23 cellular contexts compared by ENCODE assay signal in the genomic region with DNA sequence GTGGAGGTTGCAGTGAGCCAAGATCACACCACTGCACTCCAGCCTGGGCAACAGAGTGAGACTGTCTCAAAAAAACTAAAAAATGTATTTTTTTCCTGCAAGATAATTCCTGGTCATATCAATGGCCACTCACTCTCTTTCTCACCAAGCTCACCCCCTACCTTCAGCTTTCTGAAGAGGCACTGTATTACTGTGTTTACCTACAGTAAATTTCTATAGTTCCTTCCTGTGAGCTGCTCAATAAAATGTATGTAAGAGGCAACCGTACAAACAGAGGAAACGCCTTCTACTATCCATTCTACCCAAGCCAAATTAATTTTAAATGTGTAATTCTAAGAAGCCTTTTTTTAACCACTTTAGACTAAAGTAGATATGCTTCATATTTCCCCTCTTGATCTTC.
A peak's percentile ranks its signal among the peaks of the same experiment; 100 is the strongest.
DNase-seq lines count a peak whose midpoint lies in the region; ATAC-seq and TF ChIP-seq lines count a peak whose summit lies in the region.
"Had no signal": no experiment of that assay in that cellular context is flagged by ENCODE, and none has a peak within 500 bp of the region (broad histone marks: within the 10 kb centered on the region; RNA-seq: fewer than 3 reads in every experiment).

No MANE protein-coding gene starts in this region.

- no peak overlapping the region for H2BK15ac ChIP-seq in neuronal stem cell (ENCODE audit: low read length)

- no peak for TF ChIP-seq POLR2A in upper lobe of left lung (IDR thresholded peaks at IDR 0.05)

- no peak overlapping the region for H3K27ac ChIP-seq in neuronal stem cell (replicated peaks; ENCODE audit: low read length)
- H3K27ac ChIP-seq in upper lobe of left lung = no peak overlapping the region
- H3K27ac ChIP-seq: BLaER1 had no signal

- H3K4me2 ChIP-seq in Loucy (ENCODE audit: low read depth, low read length, poor library complexity, severe bottlenecking) (peak overlapping the region; percentile 65), neuronal stem cell (ENCODE audit: insufficient read depth, low read length, poor library complexity, severe bottlenecking) (no peak overlapping the region)
- H3K4me2 ChIP-seq: BLaER1 had no signal

- no peak overlapping the region for H3K9ac ChIP-seq in Loucy (ENCODE audit: low read depth, low read length, poor library complexity, severe bottlenecking)
- no peak overlapping the region for H3K9ac ChIP-seq in neuronal stem cell (ENCODE audit: low read depth, low read length, poor library complexity)
- H3K9ac ChIP-seq: BLaER1 had no signal

- H2AFZ ChIP-seq in Loucy (ENCODE audit: low read length) (no peak overlapping the region), neuronal stem cell (ENCODE audit: low read length) (no peak overlapping the region)

- peak; percentile 29 for DNase-seq in NCI-H748 (lab: John Stamatoyannopoulos, UW; ENCODE audit: unreplicated experiment)
- DNase-seq in NCI-H748 treated with DMSO at 0.1 percent for 48 hours (lab: John Stamatoyannopoulos, UW) = no peak
- no peak for DNase-seq in mucosa of descending colon
- DNase-seq in neuronal stem cell (ENCODE audit: low spot score) = no peak
- DNase-seq in upper lobe of left lung = no peak
- DNase-seq: 8988T; ACHN; BE2C; C1 segment of cervical spinal cord; CD4-positive, alpha-beta memory T cell; CD4-positive, CD25-positive, alpha-beta regulatory T cell; CD8-positive, alpha-beta memory T cell; COR-L47; DMS 273 treated with DMSO at 0.1 percent for 48 hours; DMS153; DMS53; DMS79; DND-41; EL; GDM1 had no signal

- H4K8ac ChIP-seq in neuronal stem cell (ENCODE audit: low read depth, low read length) = no peak overlapping the region

- H2BK120ac ChIP-seq in neuronal stem cell (ENCODE audit: low read depth, low read length) = no peak overlapping the region

- H2BK5ac ChIP-seq in neuronal stem cell (ENCODE audit: low read length) = no peak overlapping the region

- peak; percentile 71 for ATAC-seq in mucosa of descending colon
- ATAC-seq in upper lobe of left lung (ENCODE audit: low FRiP score in 2 of 2) = no peak
- ATAC-seq: GM12878 had no signal

- H2BK12ac ChIP-seq in neuronal stem cell (ENCODE audit: low read length) = no peak overlapping the region

- peaks cover 18% of the 10 kb centered on the region for H4K20me1 ChIP-seq in Loucy (ENCODE audit: insufficient read depth, low read length, poor library complexity, severe bottlenecking)
- H4K20me1 ChIP-seq: BLaER1 had no signal

- no peak overlapping the region for H3K14ac ChIP-seq in neuronal stem cell (ENCODE audit: low read length)

- H3K4me3 ChIP-seq in Loucy (ENCODE audit: low read length, poor library complexity, severe bottlenecking) = no peak overlapping the region
- no peak overlapping the region for H3K4me3 ChIP-seq in mucosa of descending colon
- no peak overlapping the region for H3K4me3 ChIP-seq in neuronal stem cell (ENCODE audit: low read length in 2 of 2)
- no peak overlapping the region for H3K4me3 ChIP-seq in upper lobe of left lung
- H3K4me3 ChIP-seq: BLaER1, GM12878 had no signal

- H3K23ac ChIP-seq in neuronal stem cell (ENCODE audit: low read depth, low read length, poor library complexity) = no peak overlapping the region

- no peak overlapping the region for H4K91ac ChIP-seq in neuronal stem cell (ENCODE audit: low read depth, low read length, poor library complexity)

- TF ChIP-seq CTCF in Loucy (conservative IDR thresholded peaks at IDR 0.05; ENCODE audit: low read length) (no peak), mucosa of descending colon (IDR thresholded peaks at IDR 0.05) (no peak), upper lobe of left lung (IDR thresholded peaks at IDR 0.05) (no peak)

- H3K4me1 ChIP-seq in Loucy (ENCODE audit: insufficient read depth, low read length, poor library complexity, severe bottlenecking) (peaks cover 82% of the 10 kb centered on the region), mucosa of descending colon (ENCODE audit: low read depth) (no peaks in the 10 kb centered on the region), neuronal stem cell (ENCODE audit: control insufficient read depth in 2 of 2, insufficient read depth in 1 of 2, low read depth in 1 of 2, low read length in 2 of 2) (peaks cover 5 to 8% of the 10 kb centered on the region in 2 donors), upper lobe of left lung (peaks cover 0 to 7% (median 3%) of the 10 kb centered on the region in 4 donors)
- H3K4me1 ChIP-seq: BE2C had no signal

- no peak overlapping the region for H3K18ac ChIP-seq in neuronal stem cell (ENCODE audit: low read length)

- H3K79me2 ChIP-seq in Loucy (ENCODE audit: insufficient read depth, low read length) = peaks cover 80% of the 10 kb centered on the region

- peaks cover 3% of the 10 kb centered on the region; the same call in 1 of the 2 replicates for H3F3A ChIP-seq in Loucy (ENCODE audit: low read depth)

- H3K27me3 ChIP-seq in Loucy (ENCODE audit: insufficient read depth, low read length, poor library complexity, severe bottlenecking) (no peaks in the 10 kb centered on the region), neuronal stem cell (ENCODE audit: control insufficient read depth in 3 of 3, insufficient read depth in 3 of 3, low read depth in 1 of 3, low read length in 3 of 3) (no peaks in the 10 kb centered on the region), upper lobe of left lung (no peaks in the 10 kb centered on the region)
- H3K27me3 ChIP-seq: BE2C, BLaER1 had no signal

- no peak overlapping the region for H3K4ac ChIP-seq in neuronal stem cell (ENCODE audit: low read length)

- no peak overlapping the region for H2AK5ac ChIP-seq in neuronal stem cell (ENCODE audit: low read depth, low read length)

- no peak for TF ChIP-seq EP300 in upper lobe of left lung (IDR thresholded peaks at IDR 0.05)

- intact Hi-C loops in mucosa of descending colon (cut with DNase I, micrococcal nuclease) = no loop called here

- no peaks in the 10 kb centered on the region for H3K9me3 ChIP-seq in Loucy (ENCODE audit: insufficient read depth, low read depth, low read length)
- H3K9me3 ChIP-seq in mucosa of descending colon = no peaks in the 10 kb centered on the region
- H3K9me3 ChIP-seq in neuronal stem cell (replicated peaks in 1 of 2; ENCODE audit: control insufficient read depth in 2 of 2, insufficient read depth in 1 of 2, low read depth in 1 of 2, low read length in 2 of 2) = no peaks in the 10 kb centered on the region
- H3K9me3 ChIP-seq in upper lobe of left lung = no peaks in the 10 kb centered on the region
- H3K9me3 ChIP-seq: BE2C, BLaER1 had no signal

- H3K36me3 ChIP-seq in Loucy (ENCODE audit: insufficient read depth, low read length) = peaks cover 33% of the 10 kb centered on the region; the same call in 1 of the 2 replicates
- H3K36me3 ChIP-seq in mucosa of descending colon (ENCODE audit: low read depth) = no peaks in the 10 kb centered on the region
- H3K36me3 ChIP-seq in neuronal stem cell (replicated peaks in 1 of 2; ENCODE audit: control insufficient read depth in 2 of 2, insufficient read depth in 2 of 2, low read length in 2 of 2) = peaks cover 0 to 9% of the 10 kb centered on the region in 2 donors
- no peaks in the 10 kb centered on the region for H3K36me3 ChIP-seq in upper lobe of left lung
- H3K36me3 ChIP-seq: BE2C, BLaER1 had no signal

- H3K79me1 ChIP-seq in neuronal stem cell (ENCODE audit: low read depth, low read length) = no peaks in the 10 kb centered on the region

- no CpG with 5 or more reads among the region's 2 CpGs for WGBS in neuronal stem cell (ENCODE audit: extremely low coverage in 2 of 2, insufficient read length in 2 of 2, insufficient replicate concordance in 1 of 2), 2 donors
- 70 to 79% methylated on average over 2 of the region's 2 CpGs for WGBS in upper lobe of left lung, 2 donors

- no peaks in the 10 kb centered on the region for H3K9me2 ChIP-seq in Loucy (replicated peaks; ENCODE audit: low read depth, low read length)
